8 cellular contexts compared by ENCODE assay signal in the genomic region with DNA sequence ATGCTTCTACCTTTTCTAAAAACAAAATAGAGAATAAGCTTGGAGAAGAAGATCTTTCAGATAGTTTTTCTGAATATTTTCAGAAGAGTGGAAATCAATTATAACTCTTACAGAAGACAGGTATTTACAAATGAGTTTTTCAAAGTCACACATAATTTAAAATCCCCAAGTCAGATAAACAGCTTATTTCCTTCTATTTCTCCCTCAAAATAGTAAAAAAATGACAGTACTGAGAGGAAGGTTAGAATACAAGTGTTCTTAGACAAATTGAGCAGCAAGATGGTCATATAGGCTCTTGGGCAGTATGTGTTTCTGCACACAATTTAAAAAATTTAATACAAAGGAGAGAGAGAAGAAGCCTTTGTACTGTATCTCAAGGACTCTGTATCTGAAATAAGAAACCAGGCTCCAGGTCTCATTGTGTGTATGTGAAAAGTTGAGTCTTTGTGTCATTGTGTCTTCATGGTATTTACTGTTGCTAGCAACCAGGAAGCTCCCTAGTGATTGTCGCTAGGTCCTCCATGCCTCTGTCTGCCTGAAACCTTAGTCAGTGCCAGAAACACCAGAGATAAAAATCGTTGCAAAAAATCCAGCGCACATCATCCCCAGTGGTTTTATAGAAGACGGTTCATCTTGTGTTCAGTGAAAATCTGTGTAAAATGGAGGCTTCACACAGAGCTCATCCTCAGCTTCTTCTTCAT. TPM values are rescaled to one million over a fixed set of nuclear protein-coding genes. Genes with fewer than 3 reads are reported as not detected.
DNase-seq lines count a peak whose midpoint lies in the region; ATAC-seq and TF ChIP-seq lines count a peak whose summit lies in the region.

No MANE protein-coding gene starts in this region.

- TF ChIP-seq CTCF in WERI-Rb-1 (IDR thresholded peaks at IDR 0.05; ENCODE audit: low read depth, low read length) = no peak
- no peak for TF ChIP-seq CTCF in heart left ventricle (IDR thresholded peaks at IDR 0.05)

- H3K36me3 ChIP-seq in WERI-Rb-1 (no peaks in the 10 kb centered on the region), heart left ventricle (no peaks in the 10 kb centered on the region)

- H3K4me3 ChIP-seq in WERI-Rb-1 (ENCODE audit: low read depth, low read length) (no peak overlapping the region), heart left ventricle (peak overlapping the region in 1 of 12 donors; percentile 15)

- no peak for TF ChIP-seq POLR2A in heart left ventricle (IDR thresholded peaks at IDR 0.05)

- 21 to 24% (median 21%) methylated on average over 4 of the region's 4 CpGs for WGBS in heart left ventricle, 4 donors

- H3K9me3 ChIP-seq in WERI-Rb-1 (ENCODE audit: severe bottlenecking) = no peaks in the 10 kb centered on the region
- no peaks in the 10 kb centered on the region for H3K9me3 ChIP-seq in heart left ventricle

- H3K4me1 ChIP-seq in heart left ventricle = peaks cover 7 to 43% (median 21%) of the 10 kb centered on the region in 12 donors

- intact Hi-C loops in heart left ventricle (cut with DNase I) = no loop called here
- intact Hi-C loops in sciatic nerve (cut with DNase I) = no loop called here

- ATAC-seq in heart left ventricle (peak; percentile 29 to 84 (median 64)), sciatic nerve (peak; percentile 53), HG03280 (IDR thresholded peaks at IDR 0.05; ENCODE audit: unreplicated experiment) (no peak)

- DNase-seq in Caki2 (ENCODE audit: low read depth) (peak; percentile 50), NAMALWA (ENCODE audit: low spot score) (peak; percentile 26), WERI-Rb-1 (no peak), heart left ventricle (peak in 1 of 5 donors; percentile 23), sciatic nerve (ENCODE audit: low spot score) (no peak)
- no peak for DNase-seq in stimulated activated CD4-positive, alpha-beta T cell treated with anti-CD3 and anti-CD28 coated beads, Interleukin-2, amount 100 ng/mL, for 24 hours
- no peak for DNase-seq in central memory CD4-positive, alpha-beta T cell

- in situ Hi-C loops in Caki2 (cut with HindIII; ENCODE audit: low pct_unique_long_range_greater_than_20kb, low sequenced_read_pairs) = no loop called here

- H3K27me3 ChIP-seq in WERI-Rb-1 (ENCODE audit: insufficient read depth, low read depth, severe bottlenecking) (no peaks in the 10 kb centered on the region), heart left ventricle (no peaks in the 10 kb centered on the region)

- H3K27ac ChIP-seq in WERI-Rb-1 (peak overlapping the region; percentile 10; the same call in 1 of the 2 replicates), heart left ventricle (peak overlapping the region; percentile 40 to 93 (median 71))

RNA-seq across cellular contexts. Expression of a gene that starts 12.9 kb away (rescaled TPM):
- 595 and 654 TPM in 2 replicates for total RNA-seq in Caki2 (2014; rRNA removed; shearing (Covaris generic); ENCODE audit: low replicate concordance)
- total RNA-seq in heart left ventricle (100 to 1,000 TPM; 122 to 280 (median 184) TPM), sciatic nerve (346 TPM)
- 100 to 1,000 TPM in 1 of 2 donors, 10 to 100 TPM in 1; 71.5 to 238 TPM for polyA plus RNA-seq in heart left ventricle

Comparison
In these comparisons a context has a peak if more than half of its experiments do, and no peak if none do; other contexts are left out.
1. DNase-seq: peak in Caki2 (single experiment) and NAMALWA (single experiment); none in WERI-Rb-1 (single experiment), sciatic nerve (single experiment), stimulated activated CD4-positive, alpha-beta T cell treated with anti-CD3 and anti-CD28 coated beads, Interleukin-2, amount 100 ng/mL, for 24 hours (0 of 2) and central memory CD4-positive, alpha-beta T cell (single experiment).